8 cellular contexts compared by ENCODE assay signal in the genomic region with DNA sequence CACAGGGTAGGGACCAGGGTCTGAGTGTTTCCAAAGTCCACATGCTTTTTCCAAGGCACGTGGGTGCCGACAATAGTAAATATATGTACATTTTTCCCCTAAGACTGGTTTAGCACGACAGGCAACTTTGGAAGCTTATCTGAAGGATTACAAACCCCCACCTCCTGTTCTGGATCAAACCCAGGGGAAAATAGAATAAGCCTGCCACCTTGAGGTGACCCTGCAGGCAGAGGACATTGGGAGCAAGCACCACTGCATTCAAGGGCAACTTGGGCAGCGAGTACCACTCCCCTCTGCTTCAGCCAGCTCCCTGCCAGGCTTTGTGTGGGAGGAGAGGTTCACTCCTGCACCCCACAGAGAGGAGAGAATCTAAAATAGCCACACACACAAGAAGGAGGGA. TPM values are rescaled to one million over a fixed set of nuclear protein-coding genes. Genes with fewer than 3 reads are reported as not detected.
DNase-seq lines count a peak whose midpoint lies in the region; ATAC-seq and TF ChIP-seq lines count a peak whose summit lies in the region.

No MANE protein-coding gene starts in this region.

- peaks cover 3% of the 10 kb centered on the region for H3K4me1 ChIP-seq in adipocyte (ENCODE audit: control insufficient read depth, insufficient read depth, low read length)

- no peaks in the 10 kb centered on the region for H3K36me3 ChIP-seq in adipocyte (ENCODE audit: control insufficient read depth, insufficient read depth, low read length, severe bottlenecking)
- H3K36me3 ChIP-seq in kidney epithelial cell (ENCODE audit: control insufficient read depth, insufficient read depth, low read length), result no peaks in the 10 kb centered on the region

- no peaks in the 10 kb centered on the region for H3K9me3 ChIP-seq in adipocyte (ENCODE audit: control insufficient read depth, low read length)

- peak; percentile 29 for DNase-seq in GDM1 (lab: John Stamatoyannopoulos, UW)
- DNase-seq in NCI-H1092 treated with DMSO at 0.1 percent for 48 hours (lab: John Stamatoyannopoulos, UW), result peak; percentile 34
- DNase-seq in adipocyte (ENCODE audit: low read depth), result peak; percentile 40
- no peak for DNase-seq in kidney epithelial cell (ENCODE audit: low read depth)

- no peak overlapping the region for H3K9ac ChIP-seq in adipocyte (ENCODE audit: low read length)

- H3K27me3 ChIP-seq in adipocyte (replicated peaks; ENCODE audit: control insufficient read depth, insufficient read depth, low read length), result no peaks in the 10 kb centered on the region
- H3K27me3 ChIP-seq in kidney epithelial cell (ENCODE audit: control insufficient read depth, insufficient read depth, low read length), result no peaks in the 10 kb centered on the region

- ATAC-seq in GM19351 (IDR thresholded peaks at IDR 0.05; ENCODE audit: unreplicated experiment) (no peak), HG02759 (IDR thresholded peaks at IDR 0.05; ENCODE audit: unreplicated experiment) (no peak), GM21381 (IDR thresholded peaks at IDR 0.05; ENCODE audit: unreplicated experiment) (no peak), HG03135 (IDR thresholded peaks at IDR 0.05; ENCODE audit: unreplicated experiment) (no peak)

- TF ChIP-seq CTCF in kidney epithelial cell (IDR thresholded peaks at IDR 0.05; ENCODE audit: insufficient read depth, low read length, poor library complexity, severe bottlenecking), result peak; percentile 67

- no peak overlapping the region for H3K4me3 ChIP-seq in adipocyte (ENCODE audit: low read length)
- no peak overlapping the region for H3K4me3 ChIP-seq in kidney epithelial cell (ENCODE audit: low read depth, low read length)

RNA-seq across cellular contexts. Expression of a gene that starts 44.8 kb away (rescaled TPM):
- total RNA-seq in kidney epithelial cell, result 0.08 and 0.41 TPM in 2 replicates
